ENCODE assay signal across 1 cellular context in the genomic region with DNA sequence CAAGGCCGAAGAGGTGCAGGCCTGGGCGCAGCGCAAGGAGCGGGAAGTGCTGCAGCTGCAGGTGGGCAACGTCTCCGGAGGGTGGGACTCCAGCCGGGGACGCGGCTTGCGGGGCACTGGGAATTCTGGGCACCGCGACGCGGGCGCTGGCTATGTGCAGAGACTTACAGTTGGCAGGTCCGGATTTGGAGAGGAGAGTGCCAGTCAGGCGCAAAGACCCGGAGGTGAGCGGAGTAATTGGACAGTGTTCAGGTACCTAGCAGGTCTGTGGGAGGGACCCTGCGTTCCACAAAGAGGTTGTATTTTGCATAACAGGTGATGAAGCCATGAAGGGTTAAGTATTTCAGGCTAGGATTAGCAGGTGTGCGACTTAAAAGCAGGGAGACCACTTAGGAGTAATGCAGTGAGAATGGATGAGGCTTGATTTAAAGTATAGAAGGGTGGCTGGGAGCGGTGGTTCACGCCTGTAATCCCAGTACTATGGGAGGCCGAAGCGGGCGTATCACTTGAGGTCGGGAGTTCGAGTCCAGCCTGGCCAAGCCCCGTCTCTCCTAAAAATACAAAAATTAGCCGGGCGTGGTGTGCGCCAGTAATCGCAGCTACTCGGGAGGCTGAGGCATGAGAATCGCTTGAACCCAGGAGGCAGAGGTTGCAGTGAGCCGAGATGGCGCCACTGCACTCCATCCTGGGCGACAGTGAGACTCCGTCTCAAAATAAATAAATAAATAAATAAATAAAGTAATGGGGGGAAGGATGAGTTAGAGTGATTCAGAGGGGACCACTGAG.
TF ChIP-seq lines count a peak whose summit lies in the region.

No MANE protein-coding gene starts in this region.

TF ChIP-seq in HepG2, 621 proteins besides CTCF, POLR2A, EP300 and RAD21 (continued from another document and continues in another):
- 0 out of 2 replicates have a peak, but pooled peaks have one; percentile 3 for TF ChIP-seq ZNF234 (CRISPR knock-in tag; conservative IDR thresholded peaks at IDR 0.05)
- TF ChIP-seq ZEB1 (IDR thresholded peaks at IDR 0.05; ENCODE audit: insufficient replicate concordance, low read depth): peak; percentile 85
- TF ChIP-seq, protein P1, sequence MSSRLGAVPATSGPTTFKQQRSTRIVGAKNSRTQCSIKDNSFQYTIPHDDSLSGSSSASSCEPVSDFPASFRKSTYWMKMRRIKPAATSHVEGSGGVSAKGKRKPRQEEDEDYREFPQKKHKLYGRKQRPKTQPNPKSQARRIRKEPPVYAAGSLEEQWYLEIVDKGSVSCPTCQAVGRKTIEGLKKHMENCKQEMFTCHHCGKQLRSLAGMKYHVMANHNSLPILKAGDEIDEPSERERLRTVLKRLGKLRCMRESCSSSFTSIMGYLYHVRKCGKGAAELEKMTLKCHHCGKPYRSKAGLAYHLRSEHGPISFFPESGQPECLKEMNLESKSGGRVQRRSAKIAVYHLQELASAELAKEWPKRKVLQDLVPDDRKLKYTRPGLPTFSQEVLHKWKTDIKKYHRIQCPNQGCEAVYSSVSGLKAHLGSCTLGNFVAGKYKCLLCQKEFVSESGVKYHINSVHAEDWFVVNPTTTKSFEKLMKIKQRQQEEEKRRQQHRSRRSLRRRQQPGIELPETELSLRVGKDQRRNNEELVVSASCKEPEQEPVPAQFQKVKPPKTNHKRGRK (CRISPR knock-in tag; IDR thresholded peaks at IDR 0.05): no peak
- TF ChIP-seq NFYC (CRISPR knock-in tag; IDR thresholded peaks at IDR 0.05): 0 out of 2 replicates have a peak, but pooled peaks have one; percentile 52
- peak; percentile 0; the same call in 1 of the 2 replicates for TF ChIP-seq ZNF253 (CRISPR knock-in tag; IDR thresholded peaks at IDR 0.05; ENCODE audit: borderline replicate concordance)
- TF ChIP-seq ZSCAN29 (CRISPR knock-in tag; conservative IDR thresholded peaks at IDR 0.05): no peak
- peak; percentile 35; the same call in 1 of the 2 replicates for TF ChIP-seq ZNF264 (CRISPR knock-in tag; IDR thresholded peaks at IDR 0.05)
- peak; percentile 7; the same call in 1 of the 2 replicates for TF ChIP-seq ZNF343 (CRISPR knock-in tag; IDR thresholded peaks at IDR 0.05)
- TF ChIP-seq ZNF484 (CRISPR knock-in tag; IDR thresholded peaks at IDR 0.05; ENCODE audit: borderline replicate concordance, low read depth): peak; percentile 27; the same call in 1 of the 2 replicates
- TF ChIP-seq HDAC1 (CRISPR knock-in tag; IDR thresholded peaks at IDR 0.05): 0 out of 2 replicates have a peak, but pooled peaks have one; percentile 33
- 0 out of 2 replicates have a peak, but pooled peaks have one; percentile 8 for TF ChIP-seq RFXAP (CRISPR knock-in tag; IDR thresholded peaks at IDR 0.05; ENCODE audit: borderline replicate concordance)
- TF ChIP-seq, protein P2, sequence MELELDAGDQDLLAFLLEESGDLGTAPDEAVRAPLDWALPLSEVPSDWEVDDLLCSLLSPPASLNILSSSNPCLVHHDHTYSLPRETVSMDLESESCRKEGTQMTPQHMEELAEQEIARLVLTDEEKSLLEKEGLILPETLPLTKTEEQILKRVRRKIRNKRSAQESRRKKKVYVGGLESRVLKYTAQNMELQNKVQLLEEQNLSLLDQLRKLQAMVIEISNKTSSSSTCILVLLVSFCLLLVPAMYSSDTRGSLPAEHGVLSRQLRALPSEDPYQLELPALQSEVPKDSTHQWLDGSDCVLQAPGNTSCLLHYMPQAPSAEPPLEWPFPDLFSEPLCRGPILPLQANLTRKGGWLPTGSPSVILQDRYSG (CRISPR knock-in tag; IDR thresholded peaks at IDR 0.05): 0 out of 2 replicates have a peak, but pooled peaks have one; percentile 34
- TF ChIP-seq GFI1 (CRISPR knock-in tag; IDR thresholded peaks at IDR 0.05; ENCODE audit: borderline replicate concordance): 0 out of 2 replicates have a peak, but pooled peaks have one; percentile 24
- peak; percentile 20; the same call in 1 of the 2 replicates for TF ChIP-seq ZNF598 (CRISPR knock-in tag; IDR thresholded peaks at IDR 0.05; ENCODE audit: borderline replicate concordance)
- peak; percentile 32 for TF ChIP-seq ZNF883 (CRISPR knock-in tag; IDR thresholded peaks at IDR 0.05; ENCODE audit: not compliant biosample characterization)
- TF ChIP-seq ZFP90 (CRISPR knock-in tag; IDR thresholded peaks at IDR 0.05; ENCODE audit: borderline replicate concordance): peak; percentile 26; the same call in 1 of the 2 replicates
- peak; percentile 19; the same call in 1 of the 2 replicates for TF ChIP-seq NFKBIZ (CRISPR knock-in tag; IDR thresholded peaks at IDR 0.05)
- TF ChIP-seq ZNF441 (CRISPR knock-in tag; IDR thresholded peaks at IDR 0.05; ENCODE audit: borderline replicate concordance): 0 out of 2 replicates have a peak, but pooled peaks have one; percentile 10
- 0 out of 2 replicates have a peak, but pooled peaks have one; percentile 12 for TF ChIP-seq ZNF772 (CRISPR knock-in tag; IDR thresholded peaks at IDR 0.05)
- TF ChIP-seq GPBP1L1 (CRISPR knock-in tag; IDR thresholded peaks at IDR 0.05): no peak
- TF ChIP-seq, protein P3, sequence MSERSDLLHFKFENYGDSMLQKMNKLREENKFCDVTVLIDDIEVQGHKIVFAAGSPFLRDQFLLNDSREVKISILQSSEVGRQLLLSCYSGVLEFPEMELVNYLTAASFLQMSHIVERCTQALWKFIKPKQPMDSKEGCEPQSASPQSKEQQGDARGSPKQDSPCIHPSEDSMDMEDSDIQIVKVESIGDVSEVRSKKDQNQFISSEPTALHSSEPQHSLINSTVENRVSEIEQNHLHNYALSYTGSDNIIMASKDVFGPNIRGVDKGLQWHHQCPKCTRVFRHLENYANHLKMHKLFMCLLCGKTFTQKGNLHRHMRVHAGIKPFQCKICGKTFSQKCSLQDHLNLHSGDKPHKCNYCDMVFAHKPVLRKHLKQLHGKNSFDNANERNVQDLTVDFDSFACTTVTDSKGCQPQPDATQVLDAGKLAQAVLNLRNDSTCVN (CRISPR knock-in tag; IDR thresholded peaks at IDR 0.05; ENCODE audit: borderline replicate concordance): no peak
- TF ChIP-seq ZNF230 (CRISPR knock-in tag; IDR thresholded peaks at IDR 0.05): no peak
- TF ChIP-seq ZNF138 (CRISPR knock-in tag; IDR thresholded peaks at IDR 0.05; ENCODE audit: low read depth): peak; percentile 46; the same call in 1 of the 2 replicates
- 0 out of 2 replicates have a peak, but pooled peaks have one; percentile 1 for TF ChIP-seq ZBTB20 (CRISPR knock-in tag; IDR thresholded peaks at IDR 0.05; ENCODE audit: borderline replicate concordance, low read depth)
- TF ChIP-seq RXRB (CRISPR knock-in tag; IDR thresholded peaks at IDR 0.05; ENCODE audit: borderline replicate concordance): peak; percentile 11; the same call in 1 of the 2 replicates
- TF ChIP-seq STAT6 (CRISPR knock-in tag; IDR thresholded peaks at IDR 0.05; ENCODE audit: borderline replicate concordance): 0 out of 2 replicates have a peak, but pooled peaks have one; percentile 35
- TF ChIP-seq, protein P4, sequence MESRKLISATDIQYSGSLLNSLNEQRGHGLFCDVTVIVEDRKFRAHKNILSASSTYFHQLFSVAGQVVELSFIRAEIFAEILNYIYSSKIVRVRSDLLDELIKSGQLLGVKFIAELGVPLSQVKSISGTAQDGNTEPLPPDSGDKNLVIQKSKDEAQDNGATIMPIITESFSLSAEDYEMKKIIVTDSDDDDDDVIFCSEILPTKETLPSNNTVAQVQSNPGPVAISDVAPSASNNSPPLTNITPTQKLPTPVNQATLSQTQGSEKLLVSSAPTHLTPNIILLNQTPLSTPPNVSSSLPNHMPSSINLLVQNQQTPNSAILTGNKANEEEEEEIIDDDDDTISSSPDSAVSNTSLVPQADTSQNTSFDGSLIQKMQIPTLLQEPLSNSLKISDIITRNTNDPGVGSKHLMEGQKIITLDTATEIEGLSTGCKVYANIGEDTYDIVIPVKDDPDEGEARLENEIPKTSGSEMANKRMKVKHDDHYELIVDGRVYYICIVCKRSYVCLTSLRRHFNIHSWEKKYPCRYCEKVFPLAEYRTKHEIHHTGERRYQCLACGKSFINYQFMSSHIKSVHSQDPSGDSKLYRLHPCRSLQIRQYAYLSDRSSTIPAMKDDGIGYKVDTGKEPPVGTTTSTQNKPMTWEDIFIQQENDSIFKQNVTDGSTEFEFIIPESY (CRISPR knock-in tag; IDR thresholded peaks at IDR 0.05): 0 out of 2 replicates have a peak, but pooled peaks have one; percentile 12
- TF ChIP-seq ZBTB1 (CRISPR knock-in tag; IDR thresholded peaks at IDR 0.05; ENCODE audit: borderline replicate concordance): 0 out of 2 replicates have a peak, but pooled peaks have one; percentile 1
- TF ChIP-seq ZNF160 (CRISPR knock-in tag; IDR thresholded peaks at IDR 0.05): 0 out of 2 replicates have a peak, but pooled peaks have one; percentile 2
- TF ChIP-seq, protein P5, sequence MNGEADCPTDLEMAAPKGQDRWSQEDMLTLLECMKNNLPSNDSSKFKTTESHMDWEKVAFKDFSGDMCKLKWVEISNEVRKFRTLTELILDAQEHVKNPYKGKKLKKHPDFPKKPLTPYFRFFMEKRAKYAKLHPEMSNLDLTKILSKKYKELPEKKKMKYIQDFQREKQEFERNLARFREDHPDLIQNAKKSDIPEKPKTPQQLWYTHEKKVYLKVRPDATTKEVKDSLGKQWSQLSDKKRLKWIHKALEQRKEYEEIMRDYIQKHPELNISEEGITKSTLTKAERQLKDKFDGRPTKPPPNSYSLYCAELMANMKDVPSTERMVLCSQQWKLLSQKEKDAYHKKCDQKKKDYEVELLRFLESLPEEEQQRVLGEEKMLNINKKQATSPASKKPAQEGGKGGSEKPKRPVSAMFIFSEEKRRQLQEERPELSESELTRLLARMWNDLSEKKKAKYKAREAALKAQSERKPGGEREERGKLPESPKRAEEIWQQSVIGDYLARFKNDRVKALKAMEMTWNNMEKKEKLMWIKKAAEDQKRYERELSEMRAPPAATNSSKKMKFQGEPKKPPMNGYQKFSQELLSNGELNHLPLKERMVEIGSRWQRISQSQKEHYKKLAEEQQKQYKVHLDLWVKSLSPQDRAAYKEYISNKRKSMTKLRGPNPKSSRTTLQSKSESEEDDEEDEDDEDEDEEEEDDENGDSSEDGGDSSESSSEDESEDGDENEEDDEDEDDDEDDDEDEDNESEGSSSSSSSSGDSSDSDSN (CRISPR knock-in tag; IDR thresholded peaks at IDR 0.05): peak; percentile 15; the same call in 1 of the 2 replicates
- no peak for TF ChIP-seq ZFP37 (CRISPR knock-in tag; IDR thresholded peaks at IDR 0.05; ENCODE audit: borderline replicate concordance)
- 0 out of 2 replicates have a peak, but pooled peaks have one; percentile 4 for TF ChIP-seq JUN (CRISPR knock-in tag; IDR thresholded peaks at IDR 0.05)
- no peak for TF ChIP-seq REL (CRISPR knock-in tag; conservative IDR thresholded peaks at IDR 0.05)
- TF ChIP-seq GABPA (IDR thresholded peaks at IDR 0.05; ENCODE audit: low read depth, low read length): no peak
- no peak for TF ChIP-seq GABPA (CRISPR knock-in tag; IDR thresholded peaks at IDR 0.05; ENCODE audit: low read depth)
- TF ChIP-seq HNRNPL (IDR thresholded peaks at IDR 0.05; ENCODE audit: low read depth, low read length): 0 out of 2 replicates have a peak, but pooled peaks have one; percentile 17
- peak; percentile 30; the same call in 1 of the 2 replicates for TF ChIP-seq BORCS8-MEF2B (CRISPR knock-in tag; IDR thresholded peaks at IDR 0.05)
- TF ChIP-seq, protein P6, sequence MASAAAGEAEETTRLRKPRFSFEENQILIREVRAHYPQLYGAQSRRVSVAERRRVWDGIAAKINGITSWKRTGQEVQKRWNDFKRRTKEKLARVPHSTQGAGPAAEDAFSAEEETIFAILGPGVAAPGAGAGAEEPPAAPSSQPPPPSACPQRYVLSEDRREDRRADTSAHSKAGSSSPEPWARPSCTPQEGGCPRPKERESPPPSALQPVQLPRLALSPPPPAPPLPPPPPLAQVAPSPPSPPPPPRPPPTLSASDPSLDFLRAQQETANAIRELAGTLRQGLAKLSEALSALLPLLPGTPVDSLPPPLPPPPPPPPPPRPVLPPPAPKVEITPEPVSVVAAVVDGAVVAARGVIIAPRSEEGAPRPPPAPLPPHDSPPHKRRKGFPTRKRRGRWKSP (CRISPR knock-in tag; IDR thresholded peaks at IDR 0.05): 0 out of 2 replicates have a peak, but pooled peaks have one; percentile 21
- TF ChIP-seq ZNF263 (CRISPR knock-in tag; IDR thresholded peaks at IDR 0.05): 0 out of 2 replicates have a peak, but pooled peaks have one; percentile 4
- no peak for TF ChIP-seq MLX (CRISPR knock-in tag; IDR thresholded peaks at IDR 0.05)
- peak; percentile 60 for TF ChIP-seq HNRNPLL (IDR thresholded peaks at IDR 0.05; ENCODE audit: low read depth, low read length, poor library complexity, severe bottlenecking)
- TF ChIP-seq CEBPG (CRISPR knock-in tag; IDR thresholded peaks at IDR 0.05): no peak
- peak; percentile 3 for TF ChIP-seq PHF5A (CRISPR knock-in tag; IDR thresholded peaks at IDR 0.05; ENCODE audit: low read depth, unreplicated experiment)
- peak; percentile 25; the same call in 1 of the 2 replicates for TF ChIP-seq ZBTB7A (CRISPR knock-in tag; IDR thresholded peaks at IDR 0.05)
